8 cellular contexts compared by ENCODE assay signal in genomic region chr13:31199527-31199848, GRCh38. TPM values are rescaled to one million over a fixed set of nuclear protein-coding genes. Genes with fewer than 3 reads are reported as not detected.
A peak's percentile ranks its signal among the peaks of the same experiment; 100 is the strongest.
DNase-seq lines count a peak whose midpoint lies in the region; ATAC-seq and TF ChIP-seq lines count a peak whose summit lies in the region.

No MANE protein-coding gene starts in this region.

- no peaks in the 10 kb centered on the region for H3K36me3 Mint-ChIP-seq in naive thymus-derived CD4-positive, alpha-beta T cell

- no peaks in the 10 kb centered on the region for H3K9me3 ChIP-seq in naive thymus-derived CD4-positive, alpha-beta T cell (ENCODE audit: control insufficient read depth in 2 of 3, low read length in 3 of 3)

- H3K27me3 ChIP-seq in BJ (ENCODE audit: control insufficient read depth, insufficient read depth, low read length) = no peaks in the 10 kb centered on the region
- no peaks in the 10 kb centered on the region for H3K27me3 ChIP-seq in naive thymus-derived CD4-positive, alpha-beta T cell (ENCODE audit: control insufficient read depth in 2 of 2, insufficient read depth in 2 of 2, low read length in 2 of 2)

- H3K36me3 ChIP-seq in BJ (ENCODE audit: control insufficient read depth, insufficient read depth, low read length) = no peaks in the 10 kb centered on the region
- no peaks in the 10 kb centered on the region for H3K36me3 ChIP-seq in naive thymus-derived CD4-positive, alpha-beta T cell (ENCODE audit: control insufficient read depth in 2 of 3, insufficient read depth in 3 of 3, low read length in 3 of 3)

- H3K27ac ChIP-seq in caudate nucleus (ENCODE audit: low read depth, low read length) = peak overlapping the region; percentile 90
- peak overlapping the region; percentile 82 for H3K27ac ChIP-seq in naive thymus-derived CD4-positive, alpha-beta T cell (ENCODE audit: low read depth, low read length)

- no peak for DNase-seq in BJ (ENCODE audit: low read depth)
- peak in 3 of 61 donors; percentile 39 to 70 (median 62) for DNase-seq in caudate nucleus (lab: John Stamatoyannopoulos, UW)
- no peak for DNase-seq in naive thymus-derived CD4-positive, alpha-beta T cell
- no peak for DNase-seq in central memory CD4-positive, alpha-beta T cell
- DNase-seq in GM19240 (ENCODE audit: insufficient read length, low spot score) = no peak

- H3K27ac Mint-ChIP-seq in naive thymus-derived CD4-positive, alpha-beta T cell = peak overlapping the region; percentile 76 to 94 (median 90)

- POLR2A ChIA-PET in BJ (lab: Charles Lee) = no interaction called here
- POLR2A ChIA-PET in naive thymus-derived CD4-positive, alpha-beta T cell (lab: Charles Lee) = interaction anchor here (0.7 to 1.8 kb wide), 6 partner anchors 20 to 47 kb away, joined by 3 to 16 read pairs (median 4); partner anchors contain the start of gene HSPH1

- H3K4me1 Mint-ChIP-seq in naive thymus-derived CD4-positive, alpha-beta T cell = peaks cover 13 to 23% (median 17%) of the 10 kb centered on the region in 7 donors

- intact Hi-C loops in naive thymus-derived CD4-positive, alpha-beta T cell (cut with micrococcal nuclease) = loop anchor here (1.0 kb wide), 2 partner anchors 37 to 225 kb away; no protein-coding TSS in a partner anchor

- peaks cover 5 to 6% of the 10 kb centered on the region in 2 donors for H3K4me1 ChIP-seq in naive thymus-derived CD4-positive, alpha-beta T cell (ENCODE audit: control insufficient read depth in 2 of 2, insufficient read depth in 2 of 2, low read length in 2 of 2)

- TF ChIP-seq CTCF in BJ (IDR thresholded peaks at IDR 0.05; ENCODE audit: insufficient read depth, low read depth, low read length) = no peak

- H3K4me3 ChIP-seq in BJ (ENCODE audit: low read depth, low read length) = peak overlapping the region; percentile 72
- H3K4me3 ChIP-seq in naive thymus-derived CD4-positive, alpha-beta T cell (ENCODE audit: low read length) = peak overlapping the region; percentile 59

- H3K27me3 Mint-ChIP-seq in naive thymus-derived CD4-positive, alpha-beta T cell = peaks cover 0 to 19% (median 0%) of the 10 kb centered on the region in 5 donors

- H3K9me3 Mint-ChIP-seq in naive thymus-derived CD4-positive, alpha-beta T cell = no peaks in the 10 kb centered on the region

- CTCF ChIA-PET in BJ (lab: Yijun Ruan, JAX) = interaction anchor here (0.6 to 4.2 kb wide), 16 partner anchors 9 to 441 kb away, joined by 3 to 24 read pairs (median 4); no protein-coding TSS in a partner anchor
- CTCF ChIA-PET in naive thymus-derived CD4-positive, alpha-beta T cell (lab: Charles Lee) = interaction anchor here (0.9 kb wide), 1 partner anchor 36 kb away, joined by 5 read pairs; no protein-coding TSS in a partner anchor

- peak overlapping the region; percentile 79 to 92 (median 88) for H3K4me3 Mint-ChIP-seq in naive thymus-derived CD4-positive, alpha-beta T cell

- ATAC-seq in HG03095 (IDR thresholded peaks at IDR 0.05; ENCODE audit: unreplicated experiment) (peak; percentile 10), GM19351 (IDR thresholded peaks at IDR 0.05; ENCODE audit: unreplicated experiment) (no peak), HG03196 (IDR thresholded peaks at IDR 0.05; ENCODE audit: unreplicated experiment) (no peak)
- peak; percentile 28 for ATAC-seq in naive thymus-derived CD4-positive, alpha-beta T cell

RNA-seq across cellular contexts. Expression of gene B3GLCT, which starts 0.3 kb away (rescaled TPM):
- polyA plus RNA-seq in BJ (2011; rRNA removed) = 3.3 and 4.5 TPM in 2 replicates
- polyA minus RNA-seq in BJ (2011; rRNA and poly(A)+ RNA removed) = 3.2 and 3.3 TPM in 2 replicates
- 1 to 10 TPM; 3.7 to 4.6 (median 4.4) TPM for total RNA-seq in naive thymus-derived CD4-positive, alpha-beta T cell
- 1 to 10 TPM; 4.9 to 5.3 TPM for polyA plus RNA-seq in naive thymus-derived CD4-positive, alpha-beta T cell

RNA-seq across cellular contexts. Expression of gene HSPH1, which starts 37.8 kb away (rescaled TPM):
- 15.0 and 30.2 TPM in 2 replicates for polyA plus RNA-seq in BJ (2011; rRNA removed)
- 7.1 and 8.3 TPM in 2 replicates for polyA minus RNA-seq in BJ (2011; rRNA and poly(A)+ RNA removed)
- 100 to 1,000 TPM in 3 of 5 experiments, 10 to 100 TPM in 2; 65.5 to 154 (median 107) TPM for total RNA-seq in naive thymus-derived CD4-positive, alpha-beta T cell
- 10 to 100 TPM; 36.6 to 66.3 TPM for polyA plus RNA-seq in naive thymus-derived CD4-positive, alpha-beta T cell

Comparison
In these comparisons a context has a peak if more than half of its experiments do, and no peak if none do; other contexts are left out.
1. ATAC-seq: peak in HG03095 (single experiment) and naive thymus-derived CD4-positive, alpha-beta T cell (single experiment); none in GM19351 (single experiment) and HG03196 (single experiment).